1 cellular context compared by ENCODE assay signal in the genomic region with DNA sequence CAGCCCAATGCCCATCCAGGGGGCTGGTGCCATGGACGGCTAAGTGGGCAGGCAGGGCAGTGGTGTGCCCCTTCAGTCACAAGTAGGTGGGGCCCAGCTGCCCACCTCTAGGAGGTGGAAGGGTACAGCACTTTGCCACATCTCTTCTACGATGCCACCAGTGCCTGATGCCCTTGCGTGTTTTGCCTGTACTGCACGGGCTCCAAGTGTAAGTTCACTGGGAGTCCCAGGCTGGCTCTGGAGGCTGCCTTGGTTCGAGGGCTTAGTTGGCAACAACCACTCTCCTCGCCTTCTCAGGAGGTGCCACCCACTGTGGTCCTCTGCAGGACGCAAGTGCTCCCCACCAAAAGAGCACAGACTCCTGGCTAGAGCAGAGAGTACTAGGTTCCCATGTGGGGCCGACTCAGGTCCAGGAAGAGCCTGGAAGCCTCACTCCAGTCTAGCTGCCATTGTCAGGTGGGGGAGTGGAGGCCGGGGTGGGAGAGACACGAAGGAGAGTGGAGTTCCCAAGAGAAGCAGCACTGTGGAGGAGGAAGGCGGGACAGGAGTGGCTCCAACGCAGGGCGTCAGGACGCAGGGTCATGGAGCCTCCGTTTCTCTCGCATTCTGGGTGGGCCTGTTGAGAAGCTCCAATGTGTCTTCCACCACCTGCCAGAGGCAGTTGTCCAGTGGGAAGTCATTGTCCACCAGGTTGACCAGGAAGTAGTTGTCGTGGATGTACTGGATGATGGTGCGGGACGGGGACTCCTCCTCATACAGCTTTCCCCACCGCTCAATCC.
TF ChIP-seq lines count a peak whose summit lies in the region.

No MANE protein-coding gene starts in this region.

TF ChIP-seq in A549, 52 proteins besides CTCF, POLR2A, EP300 and RAD21 (continued from another document):
- TF ChIP-seq, protein P1, sequence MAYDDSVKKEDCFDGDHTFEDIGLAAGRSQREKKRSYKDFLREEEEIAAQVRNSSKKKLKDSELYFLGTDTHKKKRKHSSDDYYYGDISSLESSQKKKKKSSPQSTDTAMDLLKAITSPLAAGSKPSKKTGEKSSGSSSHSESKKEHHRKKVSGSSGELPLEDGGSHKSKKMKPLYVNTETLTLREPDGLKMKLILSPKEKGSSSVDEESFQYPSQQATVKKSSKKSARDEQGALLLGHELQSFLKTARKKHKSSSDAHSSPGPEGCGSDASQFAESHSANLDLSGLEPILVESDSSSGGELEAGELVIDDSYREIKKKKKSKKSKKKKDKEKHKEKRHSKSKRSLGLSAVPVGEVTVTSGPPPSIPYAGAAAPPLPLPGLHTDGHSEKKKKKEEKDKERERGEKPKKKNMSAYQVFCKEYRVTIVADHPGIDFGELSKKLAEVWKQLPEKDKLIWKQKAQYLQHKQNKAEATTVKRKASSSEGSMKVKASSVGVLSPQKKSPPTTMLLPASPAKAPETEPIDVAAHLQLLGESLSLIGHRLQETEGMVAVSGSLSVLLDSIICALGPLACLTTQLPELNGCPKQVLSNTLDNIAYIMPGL (CRISPR knock-in tag; IDR thresholded peaks at IDR 0.05; ENCODE audit: borderline replicate concordance) = no peak
- TF ChIP-seq, protein P2, sequence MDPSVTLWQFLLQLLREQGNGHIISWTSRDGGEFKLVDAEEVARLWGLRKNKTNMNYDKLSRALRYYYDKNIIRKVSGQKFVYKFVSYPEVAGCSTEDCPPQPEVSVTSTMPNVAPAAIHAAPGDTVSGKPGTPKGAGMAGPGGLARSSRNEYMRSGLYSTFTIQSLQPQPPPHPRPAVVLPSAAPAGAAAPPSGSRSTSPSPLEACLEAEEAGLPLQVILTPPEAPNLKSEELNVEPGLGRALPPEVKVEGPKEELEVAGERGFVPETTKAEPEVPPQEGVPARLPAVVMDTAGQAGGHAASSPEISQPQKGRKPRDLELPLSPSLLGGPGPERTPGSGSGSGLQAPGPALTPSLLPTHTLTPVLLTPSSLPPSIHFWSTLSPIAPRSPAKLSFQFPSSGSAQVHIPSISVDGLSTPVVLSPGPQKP (IDR thresholded peaks at IDR 0.05; ENCODE audit: low read depth, low read length) = no peak
- TF ChIP-seq ESRRA (IDR thresholded peaks at IDR 0.05; ENCODE audit: borderline replicate concordance, low read length) (no peak), FOSB (CRISPR knock-in tag; IDR thresholded peaks at IDR 0.05) (no peak), HEYL (CRISPR knock-in tag; IDR thresholded peaks at IDR 0.05) (no peak)
